In genomic region chr14:77181603-77182437, GRCh38 we compare ENCODE assay signal across 8 cellular contexts. TPM values are rescaled to one million over a fixed set of nuclear protein-coding genes. Genes with fewer than 3 reads are reported as not detected.
DNase-seq lines count a peak whose midpoint lies in the region; ATAC-seq and TF ChIP-seq lines count a peak whose summit lies in the region.

Gene TMEM63C, plus strand, starts transcription at chr14:77181798. Its CDS starts 37,016 bp downstream, at chr14:77218814.

- H3K4me3 ChIP-seq in CD4-positive, CD25-positive, alpha-beta regulatory T cell (ENCODE audit: low read depth, low read length): peak within 1 kb of the TSS; percentile 41
- H3K4me3 ChIP-seq in ascending aorta: peak within 1 kb of the TSS; percentile 42 to 44

- H3K36me3 ChIP-seq in CD4-positive, CD25-positive, alpha-beta regulatory T cell (ENCODE audit: control insufficient read depth, insufficient read depth, low read length): no peaks in the 10 kb centered on the region
- H3K36me3 ChIP-seq in ascending aorta: no peaks in the 10 kb centered on the region

- H3K27ac ChIP-seq in CD4-positive, CD25-positive, alpha-beta regulatory T cell (ENCODE audit: insufficient read depth, low read length, poor library complexity, severe bottlenecking): no peak within 1 kb of the TSS
- no peak within 1 kb of the TSS for H3K27ac ChIP-seq in ascending aorta

- peak within 1 kb of the TSS; percentile 66 to 83 (median 75) for H3K4me3 Mint-ChIP-seq in CD4-positive, CD25-positive, alpha-beta regulatory T cell

- H3K9me3 ChIP-seq in CD4-positive, CD25-positive, alpha-beta regulatory T cell (ENCODE audit: control insufficient read depth in 2 of 2, low read length in 2 of 2): no peaks in the 10 kb centered on the region
- H3K9me3 ChIP-seq in ascending aorta: no peaks in the 10 kb centered on the region

- H3K27me3 Mint-ChIP-seq in CD4-positive, CD25-positive, alpha-beta regulatory T cell: peaks cover 53% of the 10 kb centered on the region

- H3K4me1 Mint-ChIP-seq in CD4-positive, CD25-positive, alpha-beta regulatory T cell: peaks cover 0 to 19% (median 7%) of the 10 kb centered on the region in 4 donors

- no peak within 1 kb of the TSS for H3K27ac Mint-ChIP-seq in CD4-positive, CD25-positive, alpha-beta regulatory T cell

- H3K9me3 Mint-ChIP-seq in CD4-positive, CD25-positive, alpha-beta regulatory T cell: peaks cover 0 to 3% (median 0%) of the 10 kb centered on the region in 7 donors

- TF ChIP-seq CTCF in ascending aorta (IDR thresholded peaks at IDR 0.05): no peak

- peaks cover 4% of the 10 kb centered on the region for H3K27me3 ChIP-seq in CD4-positive, CD25-positive, alpha-beta regulatory T cell (ENCODE audit: control insufficient read depth, insufficient read depth, low read length)
- H3K27me3 ChIP-seq in ascending aorta: no peaks in the 10 kb centered on the region

- H3K4me1 ChIP-seq in CD4-positive, CD25-positive, alpha-beta regulatory T cell (ENCODE audit: control insufficient read depth, insufficient read depth, low read length, poor library complexity, severe bottlenecking): peaks cover 14% of the 10 kb centered on the region
- H3K4me1 ChIP-seq in ascending aorta: peaks cover 0 to 8% of the 10 kb centered on the region in 2 donors

- DNase-seq in CD4-positive, CD25-positive, alpha-beta regulatory T cell: peak in 2 of 3 donors; percentile 6 to 41
- DNase-seq in NCI-H1436 (lab: John Stamatoyannopoulos, UW) (peak; percentile 92), SW 1271 (lab: John Stamatoyannopoulos, UW) (peak; percentile 68 to 73), ascending aorta (ENCODE audit: low spot score in 2 of 2) (no peak), iPS-NIHi11 (ENCODE audit: low spot score) (peak; percentile 96), hepatic stellate cell (ENCODE audit: low spot score) (no peak)
- DNase-seq in stimulated activated CD4-positive, alpha-beta T cell treated with anti-CD3 and anti-CD28 coated beads, Interleukin-1b, Interleukin-23, amount 100 ng/mL, for 4 hours (ENCODE audit: low read depth in 2 of 2): peak; percentile 22 to 54

- H3K36me3 Mint-ChIP-seq in CD4-positive, CD25-positive, alpha-beta regulatory T cell: no peaks in the 10 kb centered on the region

- intact Hi-C loops in ascending aorta (cut with DNase I): no loop called here

- peak in 1 of 2 donors; percentile 63 for ATAC-seq in CD4-positive, CD25-positive, alpha-beta regulatory T cell (ENCODE audit: low read depth in 2 of 2)
- ATAC-seq in GM21723 (IDR thresholded peaks at IDR 0.05; ENCODE audit: unreplicated experiment): peak; percentile 70

RNA-seq across cellular contexts. Expression of gene TMEM63C, which starts in this region (rescaled TPM):
- total RNA-seq in CD4-positive, CD25-positive, alpha-beta regulatory T cell: 1.2 TPM
- polyA plus RNA-seq in CD4-positive, CD25-positive, alpha-beta regulatory T cell: not detected
- total RNA-seq in ascending aorta: 0.11 TPM

Comparison
In these comparisons a context has a peak if more than half of its experiments do, and no peak if none do; other contexts are left out.
1. DNase-seq: peak in CD4-positive, CD25-positive, alpha-beta regulatory T cell (2 of 3), NCI-H1436 (single experiment), SW 1271 (2 of 2), iPS-NIHi11 (single experiment) and stimulated activated CD4-positive, alpha-beta T cell treated with anti-CD3 and anti-CD28 coated beads, Interleukin-1b, Interleukin-23, amount 100 ng/mL, for 4 hours (2 of 2); none in ascending aorta (0 of 2) and hepatic stellate cell (single experiment).